ENCODE assay signal across 1 cellular context in genomic region chr9:86765040-86765343, GRCh38.
TF ChIP-seq lines count a peak whose summit lies in the region.

No MANE protein-coding gene starts in this region.

TF ChIP-seq in IMR-90, 13 proteins besides CTCF, POLR2A, EP300 and RAD21 (continued from another document):
- TF ChIP-seq NFE2L2 (IDR thresholded peaks at IDR 0.05; ENCODE audit: low read depth, low read length): no peak
- TF ChIP-seq MAZ (IDR thresholded peaks at IDR 0.05; ENCODE audit: borderline replicate concordance, low read depth, low read length): no peak
- TF ChIP-seq MAFK (IDR thresholded peaks at IDR 0.05; ENCODE audit: low read depth, low read length): no peak
- TF ChIP-seq FOS (IDR thresholded peaks at IDR 0.05; ENCODE audit: low read depth, low read length): no peak
- TF ChIP-seq RFX5 (IDR thresholded peaks at IDR 0.05; ENCODE audit: low read depth, low read length): no peak
- no peak for TF ChIP-seq SMC3 (IDR thresholded peaks at IDR 0.05; ENCODE audit: low read depth, low read length)
- TF ChIP-seq RCOR1 (IDR thresholded peaks at IDR 0.05; ENCODE audit: insufficient replicate concordance, low read length): no peak
